In genomic region chr17:58156839-58157803, GRCh38 we compare ENCODE assay signal across 9 cellular contexts. TPM values are rescaled to one million over a fixed set of nuclear protein-coding genes. Genes with fewer than 3 reads are reported as not detected.
DNase-seq lines count a peak whose midpoint lies in the region; ATAC-seq and TF ChIP-seq lines count a peak whose summit lies in the region.
"Had no signal": no experiment of that assay in that cellular context is flagged by ENCODE, and none has a peak within 500 bp of the region (broad histone marks: within the 10 kb centered on the region; RNA-seq: fewer than 3 reads in every experiment).

No MANE protein-coding gene starts in this region.

- H3K9me3 ChIP-seq in CD4-positive, alpha-beta T cell (ENCODE audit: control insufficient read depth, low read length): no peaks in the 10 kb centered on the region
- H3K9me3 ChIP-seq in Peyer's patch (no peaks in the 10 kb centered on the region), iPS-18a (ENCODE audit: control insufficient read depth, low read depth, low read length) (no peaks in the 10 kb centered on the region)

- H3K36me3 Mint-ChIP-seq in CD4-positive, alpha-beta T cell (ENCODE audit: low read depth): peaks cover 18% of the 10 kb centered on the region
- H3K36me3 Mint-ChIP-seq in activated naive CD8-positive, alpha-beta T cell: peaks cover 6% of the 10 kb centered on the region

- H3K27ac ChIP-seq in CD4-positive, alpha-beta T cell (ENCODE audit: low read depth, low read length): peak overlapping the region; percentile 75
- H3K27ac ChIP-seq in Peyer's patch (peak overlapping the region in 1 of 4 donors; percentile 60), iPS-18a (ENCODE audit: low read length) (no peak overlapping the region)

- TF ChIP-seq CTCF in CD4-positive, alpha-beta T cell (IDR thresholded peaks at IDR 0.05): no peak
- no peak for TF ChIP-seq CTCF in Peyer's patch (IDR thresholded peaks at IDR 0.05)

- CTCF ChIA-PET in CD4-positive, alpha-beta T cell (lab: Charles Lee): no interaction called here

- H3K4me3 Mint-ChIP-seq in CD4-positive, alpha-beta T cell: peak overlapping the region; percentile 91
- H3K4me3 Mint-ChIP-seq in activated naive CD8-positive, alpha-beta T cell: peak overlapping the region; percentile 92

- peaks cover 84% of the 10 kb centered on the region for H3K4me1 Mint-ChIP-seq in CD4-positive, alpha-beta T cell (ENCODE audit: low read depth)
- peaks cover 70% of the 10 kb centered on the region for H3K4me1 Mint-ChIP-seq in activated naive CD8-positive, alpha-beta T cell (ENCODE audit: low read depth)

- peak overlapping the region; percentile 92 for H3K27ac Mint-ChIP-seq in CD4-positive, alpha-beta T cell
- peak overlapping the region; percentile 96 for H3K27ac Mint-ChIP-seq in activated naive CD8-positive, alpha-beta T cell

- H3K4me3 ChIP-seq in Peyer's patch (peak overlapping the region; percentile 24 to 47 (median 36)), iPS-18a (ENCODE audit: low read length) (peak overlapping the region; percentile 80)

- no peaks in the 10 kb centered on the region for H3K27me3 ChIP-seq in CD4-positive, alpha-beta T cell (ENCODE audit: control insufficient read depth, insufficient read depth, low read length)
- H3K27me3 ChIP-seq in Peyer's patch: no peaks in the 10 kb centered on the region
- H3K27me3 ChIP-seq in iPS-18a (ENCODE audit: control insufficient read depth, insufficient read depth, low read length): peaks cover 33% of the 10 kb centered on the region

- POLR2A ChIA-PET in CD4-positive, alpha-beta T cell (lab: Charles Lee): interaction anchor here (0.6 to 2.2 kb wide), 9 partner anchors 8 to 475 kb away, joined by 3 to 26 read pairs (median 3); partner anchors contain the start of genes DYNLL2, HSF5 and SRSF1

- H3K36me3 ChIP-seq in Peyer's patch (no peaks in the 10 kb centered on the region), iPS-18a (ENCODE audit: control insufficient read depth, low read depth, low read length) (no peaks in the 10 kb centered on the region)

- intact Hi-C loops in CD4-positive, alpha-beta T cell (cut with DNase I, micrococcal nuclease): loop anchor here in 1 of 2 experiments (5.0 kb wide), 1 partner anchor 60 kb away; the partner anchor contains the start of gene MKS1

- TF ChIP-seq POLR2A in Peyer's patch (IDR thresholded peaks at IDR 0.05): no peak

- ATAC-seq in CD4-positive, alpha-beta T cell (ENCODE audit: poor library complexity): peak; percentile 50
- ATAC-seq in GM18498 (IDR thresholded peaks at IDR 0.05; ENCODE audit: unreplicated experiment) (no peak), GM18907 (IDR thresholded peaks at IDR 0.05; ENCODE audit: unreplicated experiment) (no peak), HG03097 (IDR thresholded peaks at IDR 0.05; ENCODE audit: low FRiP score, unreplicated experiment) (no peak)

- H3K9ac ChIP-seq in iPS-18a (ENCODE audit: low read length): peak overlapping the region; percentile 47

- peaks cover 14% of the 10 kb centered on the region for H3K9me3 Mint-ChIP-seq in CD4-positive, alpha-beta T cell
- H3K9me3 Mint-ChIP-seq in activated naive CD8-positive, alpha-beta T cell (ENCODE audit: low read depth): no peaks in the 10 kb centered on the region

- no peaks in the 10 kb centered on the region for H3K27me3 Mint-ChIP-seq in CD4-positive, alpha-beta T cell
- no peaks in the 10 kb centered on the region for H3K27me3 Mint-ChIP-seq in activated naive CD8-positive, alpha-beta T cell

- peak; percentile 28 to 63 (median 39) for DNase-seq in CD4-positive, alpha-beta T cell
- DNase-seq in Peyer's patch: peak in 1 of 3 donors; percentile 27
- DNase-seq in stimulated activated CD4-positive, alpha-beta T cell treated with anti-CD3 and anti-CD28 coated beads, Interleukin-15, amount 100 ng/mL, for 24 hours: peak; percentile 80

- peaks cover 0 to 4% (median 0%) of the 10 kb centered on the region in 4 donors for H3K4me1 ChIP-seq in Peyer's patch
- H3K4me1 ChIP-seq in iPS-18a (ENCODE audit: control insufficient read depth, low read depth, low read length): peaks cover 4% of the 10 kb centered on the region

RNA-seq across cellular contexts. Expression of gene OR4D1, which starts 8.9 kb away (rescaled TPM):
- under 1 TPM; 0.49 to 0.70 TPM for total RNA-seq in CD4-positive, alpha-beta T cell
- total RNA-seq in Peyer's patch: not detected
- total RNA-seq: dermis microvascular lymphatic vessel endothelial cell had no signal

RNA-seq across cellular contexts. Expression of gene OR4D2, which starts 9.7 kb away (rescaled TPM):
- total RNA-seq in CD4-positive, alpha-beta T cell: not detected
- not detected for total RNA-seq in Peyer's patch
- total RNA-seq: dermis microvascular lymphatic vessel endothelial cell had no signal

RNA-seq across cellular contexts. Expression of gene EPX, which starts 35.4 kb away (rescaled TPM):
- total RNA-seq in CD4-positive, alpha-beta T cell: not detected
- not detected for total RNA-seq in Peyer's patch
- total RNA-seq: dermis microvascular lymphatic vessel endothelial cell had no signal
